Comparison of ENCODE assay signal across 10 cellular contexts in genomic region chr5:81393430-81393782, GRCh38. TPM values are rescaled to one million over a fixed set of nuclear protein-coding genes. Genes with fewer than 3 reads are reported as not detected.
DNase-seq lines count a peak whose midpoint lies in the region; ATAC-seq and TF ChIP-seq lines count a peak whose summit lies in the region.
"Had no signal": no experiment of that assay in that cellular context is flagged by ENCODE, and none has a peak within 500 bp of the region (broad histone marks: within the 10 kb centered on the region; RNA-seq: fewer than 3 reads in every experiment).

No MANE protein-coding gene starts in this region.

- peaks cover 55% of the 10 kb centered on the region for H3K27me3 Mint-ChIP-seq in T-helper 2 cell treated with Interferon-gamma antibody and Interleukin-4, amounts not matched to agents 5 μg/mL and 100 μg/mL, for 36 hours (ENCODE audit: low read depth)
- H3K27me3 Mint-ChIP-seq in activated naive CD8-positive, alpha-beta T cell treated with anti-CD3 and anti-CD28 coated beads, Interleukin-2, amount 50 U/mL, for 24 hours: peaks cover 60% of the 10 kb centered on the region
- H3K27me3 Mint-ChIP-seq in stimulated activated naive CD8-positive, alpha-beta T cell treated with anti-CD3 and anti-CD28 coated beads, Interleukin-15, amount 100 ng/mL, for 72 hours: peaks cover 82% of the 10 kb centered on the region

- H3K36me3 ChIP-seq in kidney epithelial cell (ENCODE audit: control insufficient read depth, insufficient read depth, low read length): no peaks in the 10 kb centered on the region

- H3K4me3 ChIP-seq in kidney epithelial cell (ENCODE audit: low read depth, low read length): peak overlapping the region; percentile 40

- peak overlapping the region; percentile 52 for H3K4me3 Mint-ChIP-seq in T-helper 2 cell treated with Interferon-gamma antibody and Interleukin-4, amounts not matched to agents 5 μg/mL and 100 μg/mL, for 36 hours
- H3K4me3 Mint-ChIP-seq in activated naive CD8-positive, alpha-beta T cell treated with anti-CD3 and anti-CD28 coated beads, Interleukin-2, amount 50 U/mL, for 24 hours: peak overlapping the region; percentile 22
- peak overlapping the region; percentile 70 to 72 for H3K4me3 Mint-ChIP-seq in stimulated activated naive CD8-positive, alpha-beta T cell treated with anti-CD3 and anti-CD28 coated beads, Interleukin-15, amount 100 ng/mL, for 72 hours

- DNase-seq in T-helper 2 cell treated with Interferon-gamma antibody and Interleukin-4, amounts not matched to agents 5 μg/mL and 100 μg/mL, for 36 hours (ENCODE audit: low spot score): no peak
- no peak for DNase-seq in T-helper 2 cell
- DNase-seq in activated naive CD8-positive, alpha-beta T cell treated with anti-CD3 and anti-CD28 coated beads, Interleukin-2, amount 50 U/mL, for 24 hours: no peak
- DNase-seq in kidney epithelial cell (ENCODE audit: low read depth): no peak
- no peak for DNase-seq in stimulated activated naive CD8-positive, alpha-beta T cell treated with anti-CD3 and anti-CD28 coated beads, Interleukin-15, amount 100 ng/mL, for 72 hours
- DNase-seq in NCI-H226: no peak
- no peak for DNase-seq in activated CD4-positive, CD25-positive, alpha-beta regulatory T cell treated with anti-CD3 and anti-CD28 coated beads, Interleukin-2, amount 50 U/mL, for 72 hours
- no peak for DNase-seq in NCI-H1930 (lab: John Stamatoyannopoulos, UW)
- DNase-seq: NCI-H2171 treated with DMSO at 0.1 percent for 48 hours had no signal

- peaks cover 11% of the 10 kb centered on the region for H3K4me1 Mint-ChIP-seq in T-helper 2 cell treated with Interferon-gamma antibody and Interleukin-4, amounts not matched to agents 5 μg/mL and 100 μg/mL, for 36 hours (ENCODE audit: low read depth)
- H3K4me1 Mint-ChIP-seq in activated naive CD8-positive, alpha-beta T cell treated with anti-CD3 and anti-CD28 coated beads, Interleukin-2, amount 50 U/mL, for 24 hours: peaks cover 8% of the 10 kb centered on the region
- H3K4me1 Mint-ChIP-seq in stimulated activated naive CD8-positive, alpha-beta T cell treated with anti-CD3 and anti-CD28 coated beads, Interleukin-15, amount 100 ng/mL, for 72 hours: peaks cover 4% of the 10 kb centered on the region

- ATAC-seq in activated naive CD8-positive, alpha-beta T cell treated with anti-CD3 and anti-CD28 coated beads, Interleukin-2, amount 50 U/mL, for 24 hours: no peak
- ATAC-seq in stimulated activated naive CD8-positive, alpha-beta T cell treated with anti-CD3 and anti-CD28 coated beads, Interleukin-15, amount 100 ng/mL, for 72 hours: no peak

- TF ChIP-seq CTCF in kidney epithelial cell (IDR thresholded peaks at IDR 0.05; ENCODE audit: insufficient read depth, low read length, poor library complexity, severe bottlenecking): peak; percentile 12

- H3K9me3 Mint-ChIP-seq in T-helper 2 cell treated with Interferon-gamma antibody and Interleukin-4, amounts not matched to agents 5 μg/mL and 100 μg/mL, for 36 hours: peaks cover 5% of the 10 kb centered on the region
- peaks cover 8% of the 10 kb centered on the region for H3K9me3 Mint-ChIP-seq in activated naive CD8-positive, alpha-beta T cell treated with anti-CD3 and anti-CD28 coated beads, Interleukin-2, amount 50 U/mL, for 24 hours
- peaks cover 0 to 5% of the 10 kb centered on the region in 2 donors for H3K9me3 Mint-ChIP-seq in stimulated activated naive CD8-positive, alpha-beta T cell treated with anti-CD3 and anti-CD28 coated beads, Interleukin-15, amount 100 ng/mL, for 72 hours

- peaks cover 2% of the 10 kb centered on the region for H3K36me3 Mint-ChIP-seq in T-helper 2 cell treated with Interferon-gamma antibody and Interleukin-4, amounts not matched to agents 5 μg/mL and 100 μg/mL, for 36 hours (ENCODE audit: low read depth)
- H3K36me3 Mint-ChIP-seq in activated naive CD8-positive, alpha-beta T cell treated with anti-CD3 and anti-CD28 coated beads, Interleukin-2, amount 50 U/mL, for 24 hours (ENCODE audit: low read depth): no peaks in the 10 kb centered on the region

- H3K27me3 ChIP-seq in kidney epithelial cell (ENCODE audit: control insufficient read depth, insufficient read depth, low read length): no peaks in the 10 kb centered on the region

- H3K27ac Mint-ChIP-seq in T-helper 2 cell treated with Interferon-gamma antibody and Interleukin-4, amounts not matched to agents 5 μg/mL and 100 μg/mL, for 36 hours: no peak overlapping the region
- no peak overlapping the region for H3K27ac Mint-ChIP-seq in activated naive CD8-positive, alpha-beta T cell treated with anti-CD3 and anti-CD28 coated beads, Interleukin-2, amount 50 U/mL, for 24 hours
- H3K27ac Mint-ChIP-seq in stimulated activated naive CD8-positive, alpha-beta T cell treated with anti-CD3 and anti-CD28 coated beads, Interleukin-15, amount 100 ng/mL, for 72 hours: no peak overlapping the region

RNA-seq across cellular contexts. Expression of gene ACOT12, which starts 0.5 kb away (rescaled TPM):
- total RNA-seq in kidney epithelial cell: not detected in 2 replicates
- total RNA-seq: dermis microvascular lymphatic vessel endothelial cell had no signal
